Comparison of ENCODE assay signal across 15 cellular contexts in genomic region chr22:37145415-37146385, GRCh38. TPM values are rescaled to one million over a fixed set of nuclear protein-coding genes. Genes with fewer than 3 reads are reported as not detected.
DNase-seq lines count a peak whose midpoint lies in the region; ATAC-seq, FAIRE-seq and TF ChIP-seq lines count a peak whose summit lies in the region.
"Had no signal": no experiment of that assay in that cellular context is flagged by ENCODE, and none has a peak within 500 bp of the region (broad histone marks: within the 10 kb centered on the region; RNA-seq: fewer than 3 reads in every experiment).

No MANE protein-coding gene starts in this region.

- H3K4me3 ChIP-seq in Caco-2 (ENCODE audit: low read depth, low read length) (no peak overlapping the region), bronchial epithelial cell (ENCODE audit: low read depth, low read length) (no peak overlapping the region)
- H3K4me3 ChIP-seq: left ventricle myocardium inferior, psoas muscle had no signal

- intact Hi-C loops in Caco-2 (cut with micrococcal nuclease; ENCODE audit: unreplicated experiment), result loop anchor here (5.0 kb wide), 1 partner anchor 68 kb away; no protein-coding TSS in a partner anchor

- H3K9me3 ChIP-seq in Caco-2, result no peaks in the 10 kb centered on the region
- H3K9me3 ChIP-seq: psoas muscle had no signal

- TF ChIP-seq CTCF in Caco-2 (IDR thresholded peaks at IDR 0.05; ENCODE audit: insufficient read depth in 1 of 2, low read depth in 1 of 2, low read length in 1 of 2, severe bottlenecking in 1 of 2, unreplicated experiment in 1 of 2), result no peak
- TF ChIP-seq CTCF in bronchial epithelial cell (IDR thresholded peaks at IDR 0.05; ENCODE audit: insufficient read depth, low read length, severe bottlenecking), result no peak

- peaks cover 1% of the 10 kb centered on the region for H3K9me3 Mint-ChIP-seq in Caco-2 (ENCODE audit: unreplicated experiment)
- H3K9me3 Mint-ChIP-seq in natural killer cell treated with Interleukin-12 subunit alpha and Interleukin-12 subunit beta and Interleukin-15 and Interleukin-18, amount 100 ng/mL, for 72 hours, result no peaks in the 10 kb centered on the region
- H3K9me3 Mint-ChIP-seq: HFFc6 had no signal

- no peak for ATAC-seq in natural killer cell treated with Interleukin-12 subunit alpha and Interleukin-12 subunit beta and Interleukin-15 and Interleukin-18, amount 100 ng/mL, for 72 hours
- ATAC-seq in HG02678 (IDR thresholded peaks at IDR 0.05; ENCODE audit: unreplicated experiment), result no peak
- ATAC-seq: psoas muscle had no signal

- no peak overlapping the region for H3K27ac Mint-ChIP-seq in Caco-2 (ENCODE audit: unreplicated experiment)
- peak overlapping the region; percentile 90 to 98 for H3K27ac Mint-ChIP-seq in natural killer cell treated with Interleukin-12 subunit alpha and Interleukin-12 subunit beta and Interleukin-15 and Interleukin-18, amount 100 ng/mL, for 72 hours
- H3K27ac Mint-ChIP-seq: HFFc6 had no signal

- no TSS peak for BruUV-seq in Caco-2 (replicated peaks; lab: Mats Ljungman, UMichigan)

- H3K4me1 ChIP-seq in Caco-2, result peaks cover 6% of the 10 kb centered on the region; the same call in 1 of the 2 replicates
- H3K4me1 ChIP-seq: left ventricle myocardium inferior, psoas muscle had no signal

- FAIRE-seq in bronchial epithelial cell (lab: Jason Lieb, UNC), result no peak
- FAIRE-seq: G401.6 had no signal

- DNase-seq in Caco-2, result peak in 1 of 2 experiments; percentile 17
- peak; percentile 6 for DNase-seq in HT-29 (ENCODE audit: low spot score)
- peak; percentile 67 for DNase-seq in bronchial epithelial cell (ENCODE audit: low read depth)
- no peak for DNase-seq in natural killer cell treated with Interleukin-12 subunit alpha and Interleukin-12 subunit beta and Interleukin-15 and Interleukin-18, amount 100 ng/mL, for 72 hours (ENCODE audit: low spot score)
- no peak for DNase-seq in DMS153 (lab: John Stamatoyannopoulos, UW)
- DNase-seq in effector CD8-positive, alpha-beta T cell (lab: John Stamatoyannopoulos, UW), result no peak
- DNase-seq: HFFc6, left ventricle myocardium inferior, NCI-H510A, psoas muscle had no signal

- H3K27me3 Mint-ChIP-seq in Caco-2 (ENCODE audit: insufficient read depth, unreplicated experiment), result no peaks in the 10 kb centered on the region
- H3K27me3 Mint-ChIP-seq in natural killer cell treated with Interleukin-12 subunit alpha and Interleukin-12 subunit beta and Interleukin-15 and Interleukin-18, amount 100 ng/mL, for 72 hours, result no peaks in the 10 kb centered on the region

- POLR2A ChIA-PET in Caco-2 (lab: Charles Lee), result no interaction called here

- no peaks in the 10 kb centered on the region for H3K36me3 Mint-ChIP-seq in Caco-2 (ENCODE audit: insufficient read depth, unreplicated experiment)
- H3K36me3 Mint-ChIP-seq in natural killer cell treated with Interleukin-12 subunit alpha and Interleukin-12 subunit beta and Interleukin-15 and Interleukin-18, amount 100 ng/mL, for 72 hours, result peaks cover 27% of the 10 kb centered on the region

- CTCF ChIA-PET in Caco-2 (lab: Charles Lee), result interaction anchor here (1.0 kb wide), 1 partner anchor 54 kb away, joined by 5 read pairs; no protein-coding TSS in a partner anchor

- H3K4me3 Mint-ChIP-seq in Caco-2 (ENCODE audit: unreplicated experiment), result peak overlapping the region; percentile 40
- H3K4me3 Mint-ChIP-seq in natural killer cell treated with Interleukin-12 subunit alpha and Interleukin-12 subunit beta and Interleukin-15 and Interleukin-18, amount 100 ng/mL, for 72 hours, result peak overlapping the region; percentile 95
- H3K4me3 Mint-ChIP-seq: HFFc6 had no signal

- no peaks in the 10 kb centered on the region for H3K27me3 ChIP-seq in Caco-2 (replicated peaks; ENCODE audit: control insufficient read depth, insufficient read depth, low read length)
- no peaks in the 10 kb centered on the region for H3K27me3 ChIP-seq in bronchial epithelial cell (ENCODE audit: control insufficient read depth, insufficient read depth, low read length)

- peaks cover 12% of the 10 kb centered on the region for H3K4me1 Mint-ChIP-seq in Caco-2 (ENCODE audit: low read depth, unreplicated experiment)
- H3K4me1 Mint-ChIP-seq in natural killer cell treated with Interleukin-12 subunit alpha and Interleukin-12 subunit beta and Interleukin-15 and Interleukin-18, amount 100 ng/mL, for 72 hours (ENCODE audit: low read depth in 2 of 2), result peaks cover 68 to 76% of the 10 kb centered on the region in 2 donors

- H3K36me3 ChIP-seq in Caco-2 (ENCODE audit: control insufficient read depth, insufficient read depth, low read length) (no peaks in the 10 kb centered on the region), bronchial epithelial cell (ENCODE audit: control insufficient read depth, insufficient read depth, low read length) (no peaks in the 10 kb centered on the region)
- H3K36me3 ChIP-seq: left ventricle myocardium inferior had no signal

RNA-seq across cellular contexts. Expression of gene IL2RB, which starts 4.0 kb away (rescaled TPM):
- total RNA-seq in Caco-2 (2022) (not detected in 2 replicates), bronchial epithelial cell (not detected in 2 replicates)
- total RNA-seq in HT-29 (2014; rRNA removed; shearing (Covaris generic)), result not detected in 2 replicates
- total RNA-seq in natural killer cell treated with Interleukin-12 subunit alpha and Interleukin-12 subunit beta and Interleukin-15 and Interleukin-18, amount 100 ng/mL, for 72 hours, result 100 to 1,000 TPM; 508 to 635 TPM
- total RNA-seq: HFFc6, MCF 10A, SK-MEL-5 had no signal

RNA-seq across cellular contexts. Expression of gene TMPRSS6, which starts 36.2 kb away (rescaled TPM):
- total RNA-seq in Caco-2 (2022) (1.5 and 1.6 TPM in 2 replicates), bronchial epithelial cell (not detected in 2 replicates)
- not detected in 2 replicates for total RNA-seq in HT-29 (2014; rRNA removed; shearing (Covaris generic))
- 1 to 10 TPM; 1.8 to 1.9 TPM for total RNA-seq in natural killer cell treated with Interleukin-12 subunit alpha and Interleukin-12 subunit beta and Interleukin-15 and Interleukin-18, amount 100 ng/mL, for 72 hours
- total RNA-seq: fibroblast of villous mesenchyme, HFFc6, left ventricle myocardium inferior, MCF 10A, psoas muscle, SK-MEL-5 had no signal

RNA-seq across cellular contexts. Expression of gene C1QTNF6, which starts 42.3 kb away (rescaled TPM):
- total RNA-seq in Caco-2 (2022) (7.4 and 7.7 TPM in 2 replicates), bronchial epithelial cell (2.9 and 4.1 TPM in 2 replicates)
- 7.1 and 8.3 TPM in 2 replicates for total RNA-seq in HT-29 (2014; rRNA removed; shearing (Covaris generic))
- total RNA-seq in natural killer cell treated with Interleukin-12 subunit alpha and Interleukin-12 subunit beta and Interleukin-15 and Interleukin-18, amount 100 ng/mL, for 72 hours, result 1 to 10 TPM; 1.3 to 3.9 TPM

Comparison
In these comparisons a context has a peak if more than half of its experiments do, and no peak if none do; other contexts are left out.
1. DNase-seq: peak in HT-29 (single experiment) and bronchial epithelial cell (single experiment); none in natural killer cell treated with Interleukin-12 subunit alpha and Interleukin-12 subunit beta and Interleukin-15 and Interleukin-18, amount 100 ng/mL, for 72 hours (single experiment), DMS153 (single experiment) and effector CD8-positive, alpha-beta T cell (single experiment).
2. RNA of gene IL2RB, which starts 4.0 kb away (total RNA-seq): 508 to 635 TPM in natural killer cell treated with Interleukin-12 subunit alpha and Interleukin-12 subunit beta and Interleukin-15 and Interleukin-18, amount 100 ng/mL, for 72 hours; not detected in Caco-2, not detected in HT-29 and not detected in bronchial epithelial cell; every median in the first group is over 100 times any median in the second.